Comparison of ENCODE assay signal across 1 cellular context in genomic region chr7:1943326-1943725, GRCh38.
TF ChIP-seq lines count a peak whose summit lies in the region.

No MANE protein-coding gene starts in this region.

TF ChIP-seq in HepG2, 621 proteins besides CTCF, POLR2A, EP300 and RAD21 (continued from another document):
- TF ChIP-seq AHDC1 (CRISPR knock-in tag; IDR thresholded peaks at IDR 0.05; ENCODE audit: borderline replicate concordance) = no peak
- no peak for TF ChIP-seq JUNB (CRISPR knock-in tag; IDR thresholded peaks at IDR 0.05; ENCODE audit: borderline replicate concordance)
- no peak for TF ChIP-seq MEIS2 (CRISPR knock-in tag; IDR thresholded peaks at IDR 0.05)
- no peak for TF ChIP-seq ZNF543 (CRISPR knock-in tag; IDR thresholded peaks at IDR 0.05)
